In the genomic region with DNA sequence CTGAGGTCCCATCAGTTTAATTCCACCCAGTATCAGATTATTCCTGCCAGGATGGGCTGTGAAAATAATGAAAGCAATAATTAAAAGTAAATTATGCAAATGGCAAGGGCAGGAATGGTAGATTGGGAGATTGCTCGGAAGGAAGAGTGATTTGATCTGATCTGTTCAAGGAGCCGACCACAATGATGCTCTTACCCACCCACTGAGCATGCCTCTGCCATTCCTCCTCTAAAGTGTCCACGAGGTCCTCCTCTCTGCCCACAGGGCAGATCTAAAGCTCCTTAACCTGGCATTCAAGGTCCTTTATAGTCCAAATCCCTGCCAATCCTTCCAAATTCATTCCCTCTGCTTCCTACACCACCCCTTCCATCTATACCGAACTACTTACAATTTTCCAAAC, we compare ENCODE assay signal across 26 cellular contexts.
DNase-seq lines count a peak whose midpoint lies in the region; ATAC-seq and TF ChIP-seq lines count a peak whose summit lies in the region.
"Had no signal": no experiment of that assay in that cellular context is flagged by ENCODE, and none has a peak within 500 bp of the region (broad histone marks: within the 10 kb centered on the region; RNA-seq: fewer than 3 reads in every experiment).

No MANE protein-coding gene starts in this region.

- H3K27me3 ChIP-seq in breast epithelium = no peaks in the 10 kb centered on the region
- H3K27me3 ChIP-seq in RWPE2 (ENCODE audit: insufficient read depth, poor library complexity, severe bottlenecking) = no peaks in the 10 kb centered on the region
- H3K27me3 ChIP-seq: right lobe of liver had no signal

- intact Hi-C loops in MCF 10A (cut with micrococcal nuclease) (no loop called here), breast epithelium (cut with DNase I; ENCODE audit: low total_unique reads) (no loop called here)

- no peak overlapping the region for H3K4me3 ChIP-seq in breast epithelium
- no peak overlapping the region for H3K4me3 ChIP-seq in RWPE2 (ENCODE audit: severe bottlenecking)
- H3K4me3 ChIP-seq: HAP-1, right lobe of liver had no signal

- ATAC-seq in RWPE2 (ENCODE audit: low read depth) = no peak
- ATAC-seq in HG02610 (IDR thresholded peaks at IDR 0.05; ENCODE audit: unreplicated experiment) = no peak
- ATAC-seq in GM18909 (IDR thresholded peaks at IDR 0.05; ENCODE audit: poor library complexity, unreplicated experiment) = no peak
- ATAC-seq in GM19463 (IDR thresholded peaks at IDR 0.05; ENCODE audit: unreplicated experiment) = no peak
- ATAC-seq: Panc1, right lobe of liver had no signal

- peaks cover 21% of the 10 kb centered on the region for H3K4me1 Mint-ChIP-seq in MCF 10A (ENCODE audit: insufficient read depth, unreplicated experiment)
- no peaks in the 10 kb centered on the region for H3K4me1 Mint-ChIP-seq in activated CD4-positive, alpha-beta T cell treated with anti-CD3 and anti-CD28 coated beads, Interleukin-2, amount 10 ng/mL, durations not matched to agents 7 days and 5 days
- H3K4me1 Mint-ChIP-seq: activated naive CD8-positive, alpha-beta T cell treated with anti-CD3 and anti-CD28 coated beads, Interleukin-2, amount 10 ng/mL, durations not matched to agents 7 days and 5 days; mesothelial cell of epicardium; nephron had no signal

- no peak for TF ChIP-seq POLR2A in breast epithelium (IDR thresholded peaks at IDR 0.05)

- H3K27me3 Mint-ChIP-seq in MCF 10A (ENCODE audit: insufficient read depth, unreplicated experiment) = no peaks in the 10 kb centered on the region
- no peaks in the 10 kb centered on the region for H3K27me3 Mint-ChIP-seq in activated CD4-positive, alpha-beta T cell treated with anti-CD3 and anti-CD28 coated beads, Interleukin-2, amount 10 ng/mL, durations not matched to agents 7 days and 5 days

- no TSS peak for BruUV-seq in MCF 10A (replicated peaks; lab: Mats Ljungman, UMichigan)

- H3K36me3 ChIP-seq in breast epithelium (no peaks in the 10 kb centered on the region), RWPE2 (ENCODE audit: low read depth) (peaks cover 13% of the 10 kb centered on the region)
- H3K36me3 ChIP-seq: HAP-1, right lobe of liver had no signal

- DNase-seq in MCF 10A (ENCODE audit: unreplicated experiment) (no peak), breast epithelium (ENCODE audit: low spot score in 2 of 2) (no peak), RWPE2 (ENCODE audit: low spot score) (no peak), fibroblast of peridontal ligament (ENCODE audit: extremely low read depth) (peak; percentile 9)
- DNase-seq in activated CD4-positive, alpha-beta T cell treated with anti-CD3 and anti-CD28 coated beads, Interleukin-2, amount 10 ng/mL, durations not matched to agents 7 days and 5 days = no peak
- DNase-seq: 8988T; activated CD4-positive, alpha-beta T cell treated with anti-CD3 and anti-CD28 coated beads, Interleukin-2, amount 50 U/mL, for 4 hours; activated effector memory CD4-positive, alpha-beta T cell treated with Interleukin-2 at 50 U/mL for 16 hours; activated naive CD8-positive, alpha-beta T cell treated with anti-CD3 and anti-CD28 coated beads, Interleukin-2, amount 10 ng/mL, durations not matched to agents 7 days and 5 days; DMS79; endodermal cell; glutamatergic neuron; NCI-H1092 treated with DMSO at 0.1 percent for 48 hours; NCI-H2081; NCI-H345; right lobe of liver; stimulated activated CD8-positive, alpha-beta memory T cell treated with anti-CD3 and anti-CD28 coated beads, Interleukin-4, amount 100 ng/mL, for 48 hours; T-helper 2 cell had no signal

- TF ChIP-seq CTCF in MCF 10A (IDR thresholded peaks at IDR 0.05; ENCODE audit: unreplicated experiment) (no peak), breast epithelium (IDR thresholded peaks at IDR 0.05) (no peak), RWPE2 (IDR thresholded peaks at IDR 0.05; ENCODE audit: poor library complexity, severe bottlenecking) (no peak)

- H3K9me3 ChIP-seq in breast epithelium (no peaks in the 10 kb centered on the region), RWPE2 (ENCODE audit: severe bottlenecking) (no peaks in the 10 kb centered on the region)
- H3K9me3 ChIP-seq: HAP-1, right lobe of liver had no signal

- H3K4me1 ChIP-seq in breast epithelium = no peaks in the 10 kb centered on the region
- H3K4me1 ChIP-seq in RWPE2 (ENCODE audit: insufficient read depth, poor library complexity, severe bottlenecking) = peaks cover 31% of the 10 kb centered on the region
- H3K4me1 ChIP-seq: HAP-1 had no signal

- peak overlapping the region; percentile 37 for H3K27ac Mint-ChIP-seq in MCF 10A (ENCODE audit: low read depth, unreplicated experiment)
- H3K27ac Mint-ChIP-seq in activated CD4-positive, alpha-beta T cell treated with anti-CD3 and anti-CD28 coated beads, Interleukin-2, amount 10 ng/mL, durations not matched to agents 7 days and 5 days = no peak overlapping the region
- H3K27ac Mint-ChIP-seq: activated naive CD8-positive, alpha-beta T cell treated with anti-CD3 and anti-CD28 coated beads, Interleukin-2, amount 10 ng/mL, durations not matched to agents 7 days and 5 days; endodermal cell; mesothelial cell of epicardium; nephron had no signal

- CTCF ChIA-PET in MCF 10A (lab: Yijun Ruan, JAX) = interaction anchor here (0.5 to 1.1 kb wide), 3 partner anchors 9 to 210 kb away, joined by 3 to 4 read pairs (median 3); no protein-coding TSS in a partner anchor
- CTCF ChIA-PET in activated CD4-positive, alpha-beta T cell treated with anti-CD3 and anti-CD28 coated beads, Interleukin-2, amount 10 ng/mL, durations not matched to agents 7 days and 5 days (lab: Charles Lee) = no interaction called here

- POLR2A ChIA-PET in MCF 10A (lab: Yijun Ruan, JAX) = interaction anchor here (1.4 to 2.3 kb wide), 3 partner anchors 9 to 18 kb away, joined by 3 to 9 read pairs (median 3); no protein-coding TSS in a partner anchor
- POLR2A ChIA-PET in activated CD4-positive, alpha-beta T cell treated with anti-CD3 and anti-CD28 coated beads, Interleukin-2, amount 10 ng/mL, durations not matched to agents 7 days and 5 days (lab: Charles Lee) = no interaction called here

- no peak overlapping the region for H3K4me3 Mint-ChIP-seq in MCF 10A (ENCODE audit: unreplicated experiment)
- no peak overlapping the region for H3K4me3 Mint-ChIP-seq in activated CD4-positive, alpha-beta T cell treated with anti-CD3 and anti-CD28 coated beads, Interleukin-2, amount 10 ng/mL, durations not matched to agents 7 days and 5 days
- H3K4me3 Mint-ChIP-seq: activated naive CD8-positive, alpha-beta T cell treated with anti-CD3 and anti-CD28 coated beads, Interleukin-2, amount 10 ng/mL, durations not matched to agents 7 days and 5 days; endodermal cell; mesothelial cell of epicardium; nephron had no signal

- no peak overlapping the region for H3K27ac ChIP-seq in breast epithelium
- peak overlapping the region; percentile 80 for H3K27ac ChIP-seq in RWPE2 (ENCODE audit: poor library complexity, severe bottlenecking)
- H3K27ac ChIP-seq: right lobe of liver, VCaP had no signal

- H3K9me3 Mint-ChIP-seq in MCF 10A (ENCODE audit: unreplicated experiment) = no peaks in the 10 kb centered on the region
- H3K9me3 Mint-ChIP-seq in activated CD4-positive, alpha-beta T cell treated with anti-CD3 and anti-CD28 coated beads, Interleukin-2, amount 10 ng/mL, durations not matched to agents 7 days and 5 days = no peaks in the 10 kb centered on the region
- H3K9me3 Mint-ChIP-seq: activated naive CD8-positive, alpha-beta T cell treated with anti-CD3 and anti-CD28 coated beads, Interleukin-2, amount 10 ng/mL, durations not matched to agents 7 days and 5 days; endodermal cell; mesothelial cell of epicardium; nephron had no signal

- H3K36me3 Mint-ChIP-seq in MCF 10A (ENCODE audit: insufficient read depth, unreplicated experiment) = peaks cover 6% of the 10 kb centered on the region
- no peaks in the 10 kb centered on the region for H3K36me3 Mint-ChIP-seq in activated CD4-positive, alpha-beta T cell treated with anti-CD3 and anti-CD28 coated beads, Interleukin-2, amount 10 ng/mL, durations not matched to agents 7 days and 5 days (ENCODE audit: low read depth)
- H3K36me3 Mint-ChIP-seq: activated naive CD8-positive, alpha-beta T cell treated with anti-CD3 and anti-CD28 coated beads, Interleukin-2, amount 10 ng/mL, durations not matched to agents 7 days and 5 days; mesothelial cell of epicardium had no signal
